Comparison of ENCODE assay signal across 1 cellular context in the genomic region with DNA sequence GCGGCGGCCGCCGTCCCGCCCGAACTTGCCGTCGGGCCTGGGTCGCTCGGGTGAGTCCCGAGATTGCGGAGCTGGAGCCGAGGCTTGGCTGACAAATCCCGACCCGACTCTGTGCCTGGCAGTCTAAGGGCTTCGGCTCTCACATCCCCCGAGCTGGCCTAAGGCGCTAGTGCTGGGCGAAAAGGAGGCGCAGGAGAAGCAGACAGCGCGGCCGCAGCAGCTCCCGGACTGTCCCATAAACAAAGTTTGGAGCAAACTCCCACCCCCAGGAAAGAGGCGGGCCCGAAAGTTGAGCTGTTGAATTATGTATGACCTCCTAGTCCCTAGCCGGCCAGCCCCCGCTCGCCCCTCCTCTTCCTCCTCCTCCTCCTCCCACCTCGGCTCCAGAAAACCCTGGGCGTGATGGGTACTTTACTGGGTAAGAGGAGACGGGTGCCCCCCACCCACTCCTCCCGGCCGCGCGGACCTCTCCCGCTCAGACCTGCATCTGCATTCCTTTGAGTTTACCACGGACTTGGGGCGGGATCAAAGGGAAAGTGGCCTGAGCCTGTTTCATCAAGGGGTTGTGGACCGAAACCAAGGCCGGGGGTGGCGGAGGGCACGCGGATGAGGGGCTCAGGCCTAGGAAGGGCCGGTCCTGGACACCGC.
A peak's percentile ranks its signal among the peaks of the same experiment; 100 is the strongest.
TF ChIP-seq lines count a peak whose summit lies in the region.

A gene (minus strand): TSS at position 230 of the 648 bp plus-strand sequence. CDS start 719 bp downstream, outside the sequence.

TF ChIP-seq in HepG2, 621 proteins besides CTCF, POLR2A, EP300 and RAD21 (continued from another document and continues in another):
- TF ChIP-seq, protein P1, sequence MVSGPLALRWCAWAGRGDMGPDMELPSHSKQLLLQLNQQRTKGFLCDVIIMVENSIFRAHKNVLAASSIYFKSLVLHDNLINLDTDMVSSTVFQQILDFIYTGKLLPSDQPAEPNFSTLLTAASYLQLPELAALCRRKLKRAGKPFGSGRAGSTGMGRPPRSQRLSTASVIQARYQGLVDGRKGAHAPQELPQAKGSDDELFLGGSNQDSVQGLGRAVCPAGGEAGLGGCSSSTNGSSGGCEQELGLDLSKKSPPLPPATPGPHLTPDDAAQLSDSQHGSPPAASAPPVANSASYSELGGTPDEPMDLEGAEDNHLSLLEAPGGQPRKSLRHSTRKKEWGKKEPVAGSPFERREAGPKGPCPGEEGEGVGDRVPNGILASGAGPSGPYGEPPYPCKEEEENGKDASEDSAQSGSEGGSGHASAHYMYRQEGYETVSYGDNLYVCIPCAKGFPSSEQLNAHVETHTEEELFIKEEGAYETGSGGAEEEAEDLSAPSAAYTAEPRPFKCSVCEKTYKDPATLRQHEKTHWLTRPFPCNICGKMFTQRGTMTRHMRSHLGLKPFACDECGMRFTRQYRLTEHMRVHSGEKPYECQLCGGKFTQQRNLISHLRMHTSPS (CRISPR knock-in tag; IDR thresholded peaks at IDR 0.05; ENCODE audit: low read depth): peak; percentile 92
- TF ChIP-seq U2AF1 (optimal IDR thresholded peaks at IDR 0.05; ENCODE audit: low read depth, low read length) (no peak), PAX8 (CRISPR knock-in tag; IDR thresholded peaks at IDR 0.05; ENCODE audit: borderline replicate concordance) (no peak), FOXP1 (IDR thresholded peaks at IDR 0.05) (no peak), FOXP1 (CRISPR knock-in tag; IDR thresholded peaks at IDR 0.05) (no peak), PHF21A (CRISPR knock-in tag; IDR thresholded peaks at IDR 0.05) (peak; percentile 28; the same call in 1 of the 2 replicates), ZEB1 (IDR thresholded peaks at IDR 0.05; ENCODE audit: insufficient replicate concordance, low read depth) (no peak), HNRNPUL1 (IDR thresholded peaks at IDR 0.05; ENCODE audit: low read depth, low read length) (no peak), POLR2G (IDR thresholded peaks at IDR 0.05; ENCODE audit: low read depth, low read length) (peak; percentile 84), GATA4 (IDR thresholded peaks at IDR 0.05; ENCODE audit: borderline replicate concordance, low read depth) (peak; percentile 31; the same call in 1 of the 2 replicates), PPARG (CRISPR knock-in tag; conservative IDR thresholded peaks at IDR 0.05) (peak; percentile 49; the same call in 1 of the 2 replicates), NFKB2 (CRISPR knock-in tag; IDR thresholded peaks at IDR 0.05; ENCODE audit: borderline replicate concordance) (peak; percentile 85; the same call in 1 of the 2 replicates), BRD4 (CRISPR knock-in tag; IDR thresholded peaks at IDR 0.05) (no peak), NCOA2 (CRISPR knock-in tag; IDR thresholded peaks at IDR 0.05) (peak; percentile 41; the same call in 1 of the 2 replicates), ZNF350 (CRISPR knock-in tag; IDR thresholded peaks at IDR 0.05; ENCODE audit: borderline replicate concordance, low read depth) (no peak; the same call in 1 of the 2 replicates), ZNF263 (CRISPR knock-in tag; IDR thresholded peaks at IDR 0.05) (peak; percentile 71; the same call in 1 of the 2 replicates), ZC3H4 (CRISPR knock-in tag; IDR thresholded peaks at IDR 0.05; ENCODE audit: borderline replicate concordance) (no peak), ZNF780A (CRISPR knock-in tag; IDR thresholded peaks at IDR 0.05) (peak; percentile 72; the same call in 1 of the 2 replicates), MED8 (CRISPR knock-in tag; IDR thresholded peaks at IDR 0.05; ENCODE audit: insufficient replicate concordance) (peak; percentile 40), ZNF441 (CRISPR knock-in tag; IDR thresholded peaks at IDR 0.05; ENCODE audit: borderline replicate concordance) (peak; percentile 10; the same call in 1 of the 2 replicates), ZNF205 (CRISPR knock-in tag; IDR thresholded peaks at IDR 0.05) (no peak), MAFF (IDR thresholded peaks at IDR 0.05; ENCODE audit: low read depth, low read length) (no peak), ZBTB7B (CRISPR knock-in tag; IDR thresholded peaks at IDR 0.05) (peak; percentile 79; the same call in 1 of the 2 replicates), STAG1 (CRISPR knock-in tag; IDR thresholded peaks at IDR 0.05) (no peak; the same call in 1 of the 2 replicates), ADNP (CRISPR knock-in tag; IDR thresholded peaks at IDR 0.05) (no peak), ARNT (IDR thresholded peaks at IDR 0.05) (no peak), ZFP41 (CRISPR knock-in tag; IDR thresholded peaks at IDR 0.05; ENCODE audit: borderline replicate concordance) (no peak), ZNF678 (CRISPR knock-in tag; IDR thresholded peaks at IDR 0.05) (0 out of 2 replicates have a peak, but pooled peaks have one; percentile 18), ZC3H13 (CRISPR knock-in tag; IDR thresholded peaks at IDR 0.05) (peak; percentile 60; the same call in 1 of the 2 replicates), ZNF775 (CRISPR knock-in tag; IDR thresholded peaks at IDR 0.05; ENCODE audit: borderline replicate concordance) (no peak), ZNF343 (CRISPR knock-in tag; IDR thresholded peaks at IDR 0.05) (peak; percentile 46; the same call in 1 of the 2 replicates), KDM1A (CRISPR knock-in tag; IDR thresholded peaks at IDR 0.05) (0 out of 2 replicates have a peak, but pooled peaks have one; percentile 15), SRSF1 (optimal IDR thresholded peaks at IDR 0.05; ENCODE audit: low read depth, low read length) (peak; percentile 78), ZNF274 (CRISPR knock-in tag; IDR thresholded peaks at IDR 0.05) (no peak), FOXO1 (CRISPR knock-in tag; IDR thresholded peaks at IDR 0.05) (peak; percentile 16; the same call in 1 of the 2 replicates), ZZZ3 (CRISPR knock-in tag; IDR thresholded peaks at IDR 0.05; ENCODE audit: borderline replicate concordance) (peak; percentile 75; the same call in 1 of the 2 replicates), ZNF782 (CRISPR knock-in tag; IDR thresholded peaks at IDR 0.05; ENCODE audit: borderline replicate concordance) (0 out of 2 replicates have a peak, but pooled peaks have one; percentile 73), PCBP2 (optimal IDR thresholded peaks at IDR 0.05; ENCODE audit: low read depth, low read length, poor library complexity, severe bottlenecking) (no peak), PHF8 (CRISPR knock-in tag; IDR thresholded peaks at IDR 0.05) (peak; percentile 93), ZNF761 (CRISPR knock-in tag; conservative IDR thresholded peaks at IDR 0.05) (0 out of 2 replicates have a peak, but pooled peaks have one; percentile 39), ZNF264 (CRISPR knock-in tag; IDR thresholded peaks at IDR 0.05) (no peak), ZNF44 (CRISPR knock-in tag; IDR thresholded peaks at IDR 0.05) (no peak)
- TF ChIP-seq, protein P2, sequence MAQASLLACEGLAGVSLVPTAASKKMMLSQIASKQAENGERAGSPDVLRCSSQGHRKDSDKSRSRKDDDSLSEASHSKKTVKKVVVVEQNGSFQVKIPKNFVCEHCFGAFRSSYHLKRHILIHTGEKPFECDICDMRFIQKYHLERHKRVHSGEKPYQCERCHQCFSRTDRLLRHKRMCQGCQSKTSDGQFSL (CRISPR knock-in tag; IDR thresholded peaks at IDR 0.05): no peak
- TF ChIP-seq, protein P3, sequence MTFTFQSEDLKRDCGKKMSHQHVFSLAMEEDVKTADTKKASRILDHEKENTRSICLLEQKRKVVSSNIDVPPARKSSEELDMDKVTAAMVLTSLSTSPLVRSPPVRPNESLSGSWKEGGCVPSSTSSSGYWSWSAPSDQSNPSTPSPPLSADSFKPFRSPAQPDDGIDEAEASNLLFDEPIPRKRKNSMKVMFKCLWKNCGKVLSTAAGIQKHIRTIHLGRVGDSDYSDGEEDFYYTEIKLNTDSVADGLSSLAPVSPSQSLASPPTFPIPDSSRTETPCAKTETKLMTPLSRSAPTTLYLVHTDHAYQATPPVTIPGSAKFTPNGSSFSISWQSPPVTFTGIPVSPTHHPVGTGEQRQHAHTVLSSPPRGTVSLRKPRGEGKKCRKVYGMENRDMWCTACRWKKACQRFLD (CRISPR knock-in tag; IDR thresholded peaks at IDR 0.05; ENCODE audit: borderline replicate concordance): peak; percentile 94; the same call in 1 of the 2 replicates
- TF ChIP-seq, protein P4, sequence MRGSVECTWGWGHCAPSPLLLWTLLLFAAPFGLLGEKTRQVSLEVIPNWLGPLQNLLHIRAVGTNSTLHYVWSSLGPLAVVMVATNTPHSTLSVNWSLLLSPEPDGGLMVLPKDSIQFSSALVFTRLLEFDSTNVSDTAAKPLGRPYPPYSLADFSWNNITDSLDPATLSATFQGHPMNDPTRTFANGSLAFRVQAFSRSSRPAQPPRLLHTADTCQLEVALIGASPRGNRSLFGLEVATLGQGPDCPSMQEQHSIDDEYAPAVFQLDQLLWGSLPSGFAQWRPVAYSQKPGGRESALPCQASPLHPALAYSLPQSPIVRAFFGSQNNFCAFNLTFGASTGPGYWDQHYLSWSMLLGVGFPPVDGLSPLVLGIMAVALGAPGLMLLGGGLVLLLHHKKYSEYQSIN (CRISPR knock-in tag; IDR thresholded peaks at IDR 0.05; ENCODE audit: borderline replicate concordance): 0 out of 2 replicates have a peak, but pooled peaks have one; percentile 51
- TF ChIP-seq, protein P5, sequence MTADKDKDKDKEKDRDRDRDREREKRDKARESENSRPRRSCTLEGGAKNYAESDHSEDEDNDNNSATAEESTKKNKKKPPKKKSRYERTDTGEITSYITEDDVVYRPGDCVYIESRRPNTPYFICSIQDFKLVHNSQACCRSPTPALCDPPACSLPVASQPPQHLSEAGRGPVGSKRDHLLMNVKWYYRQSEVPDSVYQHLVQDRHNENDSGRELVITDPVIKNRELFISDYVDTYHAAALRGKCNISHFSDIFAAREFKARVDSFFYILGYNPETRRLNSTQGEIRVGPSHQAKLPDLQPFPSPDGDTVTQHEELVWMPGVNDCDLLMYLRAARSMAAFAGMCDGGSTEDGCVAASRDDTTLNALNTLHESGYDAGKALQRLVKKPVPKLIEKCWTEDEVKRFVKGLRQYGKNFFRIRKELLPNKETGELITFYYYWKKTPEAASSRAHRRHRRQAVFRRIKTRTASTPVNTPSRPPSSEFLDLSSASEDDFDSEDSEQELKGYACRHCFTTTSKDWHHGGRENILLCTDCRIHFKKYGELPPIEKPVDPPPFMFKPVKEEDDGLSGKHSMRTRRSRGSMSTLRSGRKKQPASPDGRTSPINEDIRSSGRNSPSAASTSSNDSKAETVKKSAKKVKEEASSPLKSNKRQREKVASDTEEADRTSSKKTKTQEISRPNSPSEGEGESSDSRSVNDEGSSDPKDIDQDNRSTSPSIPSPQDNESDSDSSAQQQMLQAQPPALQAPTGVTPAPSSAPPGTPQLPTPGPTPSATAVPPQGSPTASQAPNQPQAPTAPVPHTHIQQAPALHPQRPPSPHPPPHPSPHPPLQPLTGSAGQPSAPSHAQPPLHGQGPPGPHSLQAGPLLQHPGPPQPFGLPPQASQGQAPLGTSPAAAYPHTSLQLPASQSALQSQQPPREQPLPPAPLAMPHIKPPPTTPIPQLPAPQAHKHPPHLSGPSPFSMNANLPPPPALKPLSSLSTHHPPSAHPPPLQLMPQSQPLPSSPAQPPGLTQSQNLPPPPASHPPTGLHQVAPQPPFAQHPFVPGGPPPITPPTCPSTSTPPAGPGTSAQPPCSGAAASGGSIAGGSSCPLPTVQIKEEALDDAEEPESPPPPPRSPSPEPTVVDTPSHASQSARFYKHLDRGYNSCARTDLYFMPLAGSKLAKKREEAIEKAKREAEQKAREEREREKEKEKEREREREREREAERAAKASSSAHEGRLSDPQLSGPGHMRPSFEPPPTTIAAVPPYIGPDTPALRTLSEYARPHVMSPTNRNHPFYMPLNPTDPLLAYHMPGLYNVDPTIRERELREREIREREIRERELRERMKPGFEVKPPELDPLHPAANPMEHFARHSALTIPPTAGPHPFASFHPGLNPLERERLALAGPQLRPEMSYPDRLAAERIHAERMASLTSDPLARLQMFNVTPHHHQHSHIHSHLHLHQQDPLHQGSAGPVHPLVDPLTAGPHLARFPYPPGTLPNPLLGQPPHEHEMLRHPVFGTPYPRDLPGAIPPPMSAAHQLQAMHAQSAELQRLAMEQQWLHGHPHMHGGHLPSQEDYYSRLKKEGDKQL (CRISPR knock-in tag; IDR thresholded peaks at IDR 0.05; ENCODE audit: low read depth): no peak
- TF ChIP-seq, protein P6, sequence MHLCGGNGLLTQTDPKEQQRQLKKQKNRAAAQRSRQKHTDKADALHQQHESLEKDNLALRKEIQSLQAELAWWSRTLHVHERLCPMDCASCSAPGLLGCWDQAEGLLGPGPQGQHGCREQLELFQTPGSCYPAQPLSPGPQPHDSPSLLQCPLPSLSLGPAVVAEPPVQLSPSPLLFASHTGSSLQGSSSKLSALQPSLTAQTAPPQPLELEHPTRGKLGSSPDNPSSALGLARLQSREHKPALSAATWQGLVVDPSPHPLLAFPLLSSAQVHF (CRISPR knock-in tag; IDR thresholded peaks at IDR 0.05): 0 out of 2 replicates have a peak, but pooled peaks have one; percentile 31
- TF ChIP-seq, protein P7, sequence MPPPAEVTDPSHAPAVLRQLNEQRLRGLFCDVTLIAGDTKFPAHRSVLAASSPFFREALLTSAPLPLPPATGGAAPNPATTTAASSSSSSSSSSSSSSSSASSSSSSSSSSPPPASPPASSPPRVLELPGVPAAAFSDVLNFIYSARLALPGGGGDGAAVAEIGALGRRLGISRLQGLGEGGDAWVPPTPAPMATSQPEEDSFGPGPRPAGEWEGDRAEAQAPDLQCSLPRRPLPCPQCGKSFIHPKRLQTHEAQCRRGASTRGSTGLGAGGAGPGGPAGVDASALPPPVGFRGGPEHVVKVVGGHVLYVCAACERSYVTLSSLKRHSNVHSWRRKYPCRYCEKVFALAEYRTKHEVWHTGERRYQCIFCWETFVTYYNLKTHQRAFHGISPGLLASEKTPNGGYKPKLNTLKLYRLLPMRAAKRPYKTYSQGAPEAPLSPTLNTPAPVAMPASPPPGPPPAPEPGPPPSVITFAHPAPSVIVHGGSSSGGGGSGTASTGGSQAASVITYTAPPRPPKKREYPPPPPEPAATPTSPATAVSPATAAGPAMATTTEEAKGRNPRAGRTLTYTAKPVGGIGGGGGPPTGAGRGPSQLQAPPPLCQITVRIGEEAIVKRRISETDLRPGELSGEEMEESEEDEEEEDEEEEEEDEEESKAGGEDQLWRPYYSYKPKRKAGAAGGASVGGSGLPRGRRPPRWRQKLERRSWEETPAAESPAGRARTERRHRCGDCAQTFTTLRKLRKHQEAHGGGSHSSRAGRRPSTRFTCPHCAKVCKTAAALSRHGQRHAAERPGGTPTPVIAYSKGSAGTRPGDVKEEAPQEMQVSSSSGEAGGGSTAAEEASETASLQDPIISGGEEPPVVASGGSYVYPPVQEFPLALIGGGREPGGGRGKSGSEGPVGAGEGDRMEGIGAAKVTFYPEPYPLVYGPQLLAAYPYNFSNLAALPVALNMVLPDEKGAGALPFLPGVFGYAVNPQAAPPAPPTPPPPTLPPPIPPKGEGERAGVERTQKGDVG (CRISPR knock-in tag; IDR thresholded peaks at IDR 0.05; ENCODE audit: borderline replicate concordance): no peak
